Comparison of ENCODE assay signal across 8 cellular contexts in genomic region chr2:97996679-97997078, GRCh38. TPM values are rescaled to one million over a fixed set of nuclear protein-coding genes. Genes with fewer than 3 reads are reported as not detected.
DNase-seq lines count a peak whose midpoint lies in the region; ATAC-seq and TF ChIP-seq lines count a peak whose summit lies in the region.

No MANE protein-coding gene starts in this region.

- peak overlapping the region; percentile 76 to 97 (median 94) for H3K27ac Mint-ChIP-seq in naive B cell

- ATAC-seq in naive B cell (ENCODE audit: low read depth in 2 of 2) (no peak), HG02970 (IDR thresholded peaks at IDR 0.05; ENCODE audit: low FRiP score, unreplicated experiment) (no peak)

- H3K4me1 ChIP-seq in Karpas-422 (ENCODE audit: low read length) (peaks cover 26% of the 10 kb centered on the region), colonic mucosa (no peaks in the 10 kb centered on the region)

- peaks cover 19 to 27% (median 25%) of the 10 kb centered on the region in 3 donors for H3K4me1 Mint-ChIP-seq in naive B cell

- H3K9ac ChIP-seq in Karpas-422 (ENCODE audit: low read length) (peak overlapping the region; percentile 88), colonic mucosa (ENCODE audit: low read depth in 2 of 2, low read length in 2 of 2) (peak overlapping the region in 1 of 2 donors; percentile 81)

- peak overlapping the region; percentile 82 to 93 (median 90) for H3K4me3 Mint-ChIP-seq in naive B cell

- DNase-seq in AG04450 (ENCODE audit: low read depth, low spot score), result no peak
- DNase-seq in Karpas-422, result no peak
- DNase-seq in colonic mucosa, result no peak
- DNase-seq in naive B cell, result no peak
- DNase-seq in stimulated activated CD4-positive, alpha-beta T cell treated with anti-CD3 and anti-CD28 coated beads, Interleukin-4, amount 100 ng/mL, for 1 hour, result no peak
- no peak for DNase-seq in retina
- no peak for DNase-seq in GM10248 (ENCODE audit: extremely low spot score)

- no peaks in the 10 kb centered on the region for H3K36me3 ChIP-seq in Karpas-422 (ENCODE audit: insufficient read depth, low read length)
- H3K36me3 ChIP-seq in colonic mucosa, result no peaks in the 10 kb centered on the region

- H3K27ac ChIP-seq in AG04450 (ENCODE audit: low read depth, low read length) (peak overlapping the region; percentile 83), Karpas-422 (ENCODE audit: low read length) (no peak overlapping the region), colonic mucosa (peak overlapping the region; percentile 97)

- H3K9me3 ChIP-seq in AG04450 (ENCODE audit: control insufficient read depth, insufficient read depth, low read length) (no peaks in the 10 kb centered on the region; the same call in 1 of the 2 replicates), Karpas-422 (ENCODE audit: low read length) (no peaks in the 10 kb centered on the region), colonic mucosa (no peaks in the 10 kb centered on the region)

- TF ChIP-seq CTCF in AG04450 (IDR thresholded peaks at IDR 0.05; ENCODE audit: low read depth, low read length) (no peak), colonic mucosa (IDR thresholded peaks at IDR 0.05) (no peak), GM10248 (IDR thresholded peaks at IDR 0.05; ENCODE audit: control extremely low read depth, extremely low read depth, low read depth, missing control alignments) (no peak)

- POLR2A ChIA-PET in AG04450 (lab: Yijun Ruan, JAX), result interaction anchor here (0.5 to 1.1 kb wide), 3 partner anchors 32 to 126 kb away, joined by 3 to 5 read pairs (median 3); no protein-coding TSS in a partner anchor
- POLR2A ChIA-PET in GM10248 (lab: Yijun Ruan, JAX), result no interaction called here

- peak overlapping the region; percentile 91 for H2AFZ ChIP-seq in Karpas-422 (ENCODE audit: low read length)

- peak overlapping the region; percentile 78 for H3K4me2 ChIP-seq in Karpas-422 (ENCODE audit: low read depth, low read length, poor library complexity, severe bottlenecking)

- no peaks in the 10 kb centered on the region for H3K9me3 Mint-ChIP-seq in naive B cell

- H3K36me3 Mint-ChIP-seq in naive B cell, result peaks cover 0 to 5% of the 10 kb centered on the region in 2 donors

- H3K4me3 ChIP-seq in AG04450 (ENCODE audit: low read depth, low read length) (peak overlapping the region; percentile 87), Karpas-422 (ENCODE audit: low read length) (peak overlapping the region; percentile 86; the same call in 1 of the 2 replicates), colonic mucosa (peak overlapping the region; percentile 66)

- peaks cover 18% of the 10 kb centered on the region for H3K79me2 ChIP-seq in Karpas-422 (ENCODE audit: low read length)

- H3K27me3 ChIP-seq in AG04450 (ENCODE audit: control insufficient read depth, insufficient read depth, low read length) (peaks cover 2% of the 10 kb centered on the region), Karpas-422 (ENCODE audit: low read length) (no peaks in the 10 kb centered on the region), colonic mucosa (no peaks in the 10 kb centered on the region)

- no peaks in the 10 kb centered on the region for H3K9me2 ChIP-seq in Karpas-422 (replicated peaks; ENCODE audit: insufficient read depth, low read length)

- no peaks in the 10 kb centered on the region for H3K27me3 Mint-ChIP-seq in naive B cell

- intact Hi-C loops in colonic mucosa (cut with DNase I), result loop anchor here (10.0 kb wide), 1 partner anchor 192 kb away; no protein-coding TSS in a partner anchor

- CTCF ChIA-PET in AG04450 (lab: Charles Lee) (interaction anchor here (0.5 to 1.9 kb wide), 2 partner anchors 190 to 286 kb away, joined by 5 to 8 read pairs; no protein-coding TSS in a partner anchor), GM10248 (lab: Yijun Ruan, JAX) (interaction anchor here (0.6 to 1.4 kb wide), 3 partner anchors 11 to 190 kb away, joined by 3 to 6 read pairs (median 5); no protein-coding TSS in a partner anchor)

- peaks cover 23% of the 10 kb centered on the region for H4K20me1 ChIP-seq in Karpas-422 (ENCODE audit: insufficient read depth, low read depth, low read length)

RNA-seq across cellular contexts. Expression of gene TMEM131, which starts 0.9 kb away (rescaled TPM):
- 23.0 and 24.4 TPM in 2 replicates for polyA plus RNA-seq in AG04450 (2011; rRNA removed)
- 37.9 and 40.7 TPM in 2 replicates for polyA minus RNA-seq in AG04450 (2011; rRNA and poly(A)+ RNA removed)
- 11.2 and 20.9 TPM in 2 replicates for total RNA-seq in Karpas-422 (2014; rRNA removed; shearing (Covaris generic); ENCODE audit: low replicate concordance)
- 10 to 100 TPM; 52.4 to 60.8 TPM for total RNA-seq in colonic mucosa
- polyA plus RNA-seq in naive B cell (ENCODE audit: low read depth in 6 of 6), result 10 to 100 TPM; 13.4 to 32.9 (median 19.1) TPM
